Comparison of ENCODE assay signal across 24 cellular contexts in genomic region chr3:169498336-169498735, GRCh38.
"Had no signal": no experiment of that assay in that cellular context is flagged by ENCODE, and none has a peak within 500 bp of the region (broad histone marks: within the 10 kb centered on the region; RNA-seq: fewer than 3 reads in every experiment).

No MANE protein-coding gene starts in this region.

- ATAC-seq: activated naive CD4-positive, alpha-beta T cell treated with anti-CD3 and anti-CD28 coated beads, Interleukin-2, amount 50 U/mL, for 72 hours; activated T-cell treated with anti-CD3 and anti-CD28 coated beads, Interleukin-2, amount 50 U/mL, for 72 hours; esophagus mucosa; foreskin keratinocyte; heart right ventricle; left ventricle myocardium superior; upper lobe of right lung had no signal

- H3K4me1 ChIP-seq: colonic mucosa, foreskin keratinocyte, prostate gland, suprapubic skin, tibial artery, upper lobe of right lung had no signal

- H3K9me3 ChIP-seq: colonic mucosa, ovary, prostate gland, suprapubic skin, tibial artery, upper lobe of right lung had no signal

- H3K27ac ChIP-seq: colonic mucosa, dorsolateral prefrontal cortex, foreskin keratinocyte, heart right ventricle, ovary, prostate gland, suprapubic skin, tibial artery, upper lobe of right lung, VCaP had no signal

- H3K4me3 ChIP-seq: colonic mucosa, dorsolateral prefrontal cortex, heart right ventricle, ovary, prostate gland, suprapubic skin, tibial artery, upper lobe of right lung had no signal

- H3K27me3 ChIP-seq: colonic mucosa, foreskin keratinocyte, heart right ventricle, ovary, suprapubic skin, tibial artery, upper lobe of right lung had no signal

- DNase-seq: activated CD4-positive, alpha-beta T cell treated with anti-CD3 and anti-CD28 coated beads for 4 hours; activated CD4-positive, alpha-beta T cell treated with anti-CD3 and anti-CD28 coated beads, Interleukin-2, amount 50 U/mL, for 4 hours; activated naive CD4-positive, alpha-beta T cell; activated T-cell treated with anti-CD3 and anti-CD28 coated beads for 4 hours; activated T-cell treated with anti-CD3 and anti-CD28 coated beads, Interleukin-2, amount 50 U/mL, for 72 hours; colonic mucosa; dorsolateral prefrontal cortex; effector memory CD4-positive, alpha-beta T cell; heart right ventricle; left ventricle myocardium superior; naive B cell; ovary; retina; stimulated activated CD4-positive, alpha-beta T cell treated with anti-CD3 and anti-CD28 coated beads, Interleukin-15, amount 100 ng/mL, for 24 hours; stimulated activated naive CD4-positive, alpha-beta T cell; T-helper 9 cell; tibial artery; upper lobe of right lung had no signal

- H3K36me3 ChIP-seq: colonic mucosa, heart right ventricle, ovary, prostate gland, suprapubic skin, tibial artery, upper lobe of right lung had no signal
